In the genomic region with DNA sequence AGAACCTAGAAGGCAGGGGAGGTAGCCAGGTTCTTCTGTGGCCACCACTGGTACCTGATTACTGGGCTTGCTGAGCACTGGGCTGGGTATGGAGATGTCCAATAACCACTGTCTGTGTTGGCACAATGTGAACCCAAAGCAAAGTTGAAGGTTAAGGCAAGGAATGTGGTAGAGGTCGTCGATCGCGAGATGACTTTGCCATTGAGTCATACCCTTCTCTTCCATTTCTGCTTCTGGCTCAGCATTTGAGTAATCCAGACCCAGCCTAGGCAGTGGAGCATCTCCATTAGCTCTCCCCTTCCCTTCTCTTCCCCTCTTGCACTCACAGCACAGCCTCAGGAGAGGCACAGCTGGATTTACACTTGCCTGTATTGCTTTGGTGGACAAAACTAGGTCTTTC, we compare ENCODE assay signal across 19 cellular contexts.
DNase-seq lines count a peak whose midpoint lies in the region; ATAC-seq and TF ChIP-seq lines count a peak whose summit lies in the region.
"Had no signal": no experiment of that assay in that cellular context is flagged by ENCODE, and none has a peak within 500 bp of the region (broad histone marks: within the 10 kb centered on the region; RNA-seq: fewer than 3 reads in every experiment).

No MANE protein-coding gene starts in this region.

- H3K4me1 ChIP-seq in right atrium auricular region: no peaks in the 10 kb centered on the region
- H3K4me1 ChIP-seq: spleen, testis had no signal

- peak; percentile 26 for DNase-seq in GM12865 (ENCODE audit: low read depth)
- DNase-seq in right atrium auricular region (ENCODE audit: low spot score): no peak
- no peak for DNase-seq in occipital lobe (lab: John Stamatoyannopoulos, UW)
- no peak for DNase-seq in NCI-H1105 treated with DMSO at 0.1 percent for 48 hours (lab: John Stamatoyannopoulos, UW)
- DNase-seq: activated naive CD8-positive, alpha-beta T cell treated with anti-CD3 and anti-CD28 coated beads, Interleukin-2, amount 10 ng/mL, durations not matched to agents 7 days and 5 days; activated T-cell treated with anti-CD3 and anti-CD28 coated beads, Interleukin-2, amount 50 U/mL, for 4 hours; effector memory CD8-positive, alpha-beta T cell; GOT3; left colon; NCI-H526; OCI-M1; SHP77 treated with DMSO at 0.1 percent for 48 hours; spleen; T-cell; testis had no signal

- H3K4me3 ChIP-seq in GM12865 (ENCODE audit: low read depth, low read length) (no peak overlapping the region), right atrium auricular region (no peak overlapping the region)
- H3K4me3 ChIP-seq: spleen, testis had no signal

- ATAC-seq in GM18858 (IDR thresholded peaks at IDR 0.05; ENCODE audit: unreplicated experiment): peak; percentile 33
- ATAC-seq in HG02759 (IDR thresholded peaks at IDR 0.05; ENCODE audit: unreplicated experiment): peak; percentile 43
- ATAC-seq in HG03565 (IDR thresholded peaks at IDR 0.05; ENCODE audit: unreplicated experiment): peak; percentile 33
- no peak for ATAC-seq in HG03108 (IDR thresholded peaks at IDR 0.05; ENCODE audit: unreplicated experiment)
- ATAC-seq: activated T-cell treated with anti-CD3 and anti-CD28 coated beads, Interleukin-2, amount 50 U/mL, for 4 hours; effector memory CD8-positive, alpha-beta T cell; left colon; T-cell had no signal

- no peaks in the 10 kb centered on the region for H3K36me3 ChIP-seq in right atrium auricular region
- H3K36me3 ChIP-seq: spleen had no signal

- no peaks in the 10 kb centered on the region for H3K9me3 ChIP-seq in right atrium auricular region
- H3K9me3 ChIP-seq: spleen, testis had no signal

- H3K27ac ChIP-seq in right atrium auricular region: no peak overlapping the region
- H3K27ac ChIP-seq: spleen, testis had no signal

- TF ChIP-seq CTCF in GM12865 (IDR thresholded peaks at IDR 0.05; ENCODE audit: insufficient read depth, low read depth, low read length, missing control alignments) (no peak), right atrium auricular region (IDR thresholded peaks at IDR 0.05) (no peak)

- H3K27me3 ChIP-seq in right atrium auricular region: no peaks in the 10 kb centered on the region
- H3K27me3 ChIP-seq: spleen, testis had no signal
